Comparison of ENCODE assay signal across 9 cellular contexts in the genomic region with DNA sequence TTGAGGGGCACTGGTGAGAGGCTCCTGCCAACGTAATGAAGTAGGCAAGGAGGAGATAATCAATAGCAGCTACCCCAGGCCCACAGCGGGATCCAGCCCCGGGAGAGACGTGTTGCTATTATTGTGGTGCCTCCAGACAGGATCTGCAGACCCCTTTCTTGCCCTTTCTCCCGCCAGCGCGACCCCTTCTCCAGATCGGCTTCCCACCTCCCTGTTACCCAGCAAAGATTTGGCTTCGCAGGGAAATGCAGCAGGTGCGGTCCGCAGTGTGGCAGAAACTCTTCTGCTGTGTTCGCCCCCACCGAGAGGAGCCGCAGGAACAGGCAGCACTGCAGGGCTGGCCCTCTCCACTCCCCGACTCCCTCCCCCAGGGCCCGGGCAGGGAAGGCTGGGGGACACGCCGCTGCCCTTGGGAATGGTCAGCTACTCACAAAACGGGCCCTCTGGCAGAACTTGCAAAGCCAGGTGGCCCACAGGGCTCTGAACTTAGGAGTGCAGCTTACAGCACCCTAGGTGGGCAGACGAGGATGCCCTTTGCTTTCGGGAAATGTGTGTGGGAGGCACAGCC. TPM values are rescaled to one million over a fixed set of nuclear protein-coding genes. Genes with fewer than 3 reads are reported as not detected.
A peak's percentile ranks its signal among the peaks of the same experiment; 100 is the strongest.
DNase-seq lines count a peak whose midpoint lies in the region; ATAC-seq, FAIRE-seq and TF ChIP-seq lines count a peak whose summit lies in the region.
"Had no signal": no experiment of that assay in that cellular context is flagged by ENCODE, and none has a peak within 500 bp of the region (broad histone marks: within the 10 kb centered on the region; RNA-seq: fewer than 3 reads in every experiment).

No MANE protein-coding gene starts in this region.

- H3K9me2 ChIP-seq in neural cell (ENCODE audit: insufficient read depth, low read length): no peaks in the 10 kb centered on the region

- ATAC-seq in A549 (no peak), GM19351 (IDR thresholded peaks at IDR 0.05; ENCODE audit: unreplicated experiment) (no peak), left lobe of liver (no peak)

- H3K4me1 ChIP-seq in A549: no peaks in the 10 kb centered on the region
- peaks cover 4% of the 10 kb centered on the region for H3K4me1 ChIP-seq in HUES48 (ENCODE audit: control insufficient read depth, insufficient read depth, low read length)
- peaks cover 10% of the 10 kb centered on the region for H3K4me1 ChIP-seq in ectodermal cell (ENCODE audit: control insufficient read depth, insufficient read depth, low read length)

- H3K9me3 ChIP-seq in A549 (no peaks in the 10 kb centered on the region), HUES48 (ENCODE audit: control insufficient read depth, insufficient read depth, low read length) (no peaks in the 10 kb centered on the region), ectodermal cell (ENCODE audit: control insufficient read depth, low read length) (no peaks in the 10 kb centered on the region), neural cell (ENCODE audit: low read length) (no peaks in the 10 kb centered on the region)

- H3K9ac ChIP-seq in HUES48 (ENCODE audit: low read depth, low read length) (no peak overlapping the region), neural cell (ENCODE audit: low read length) (peak overlapping the region; percentile 79)

- TF ChIP-seq CTCF in A549 (IDR thresholded peaks at IDR 0.05) (no peak), neural cell (IDR thresholded peaks at IDR 0.05; ENCODE audit: poor library complexity, severe bottlenecking) (no peak)

- DNase-seq in A549 (ENCODE audit: low read depth in 1 of 2, low spot score in 1 of 2) (no peak), left lobe of liver (ENCODE audit: low spot score) (no peak), NCI-H1417 treated with DMSO at 0.1 percent for 48 hours (lab: John Stamatoyannopoulos, UW) (no peak), GM12891 (ENCODE audit: insufficient read length, low spot score) (no peak)
- DNase-seq: foreskin melanocyte had no signal

- no peaks in the 10 kb centered on the region for H3K79me2 ChIP-seq in neural cell (replicated peaks; ENCODE audit: insufficient read depth, low read length)

- FAIRE-seq in A549 (lab: Jason Lieb, UNC) (no peak), GM12891 (lab: Jason Lieb, UNC) (no peak)

- peaks cover 96% of the 10 kb centered on the region for H3K27me3 ChIP-seq in HUES48 (ENCODE audit: control insufficient read depth, insufficient read depth, low read length)
- peaks cover 78% of the 10 kb centered on the region for H3K27me3 ChIP-seq in ectodermal cell (ENCODE audit: control insufficient read depth, insufficient read depth, low read length, poor library complexity, severe bottlenecking)
- peaks cover 48% of the 10 kb centered on the region for H3K27me3 ChIP-seq in neural cell (ENCODE audit: insufficient read depth, low read depth, low read length)

- CTCF ChIA-PET in A549 (lab: Yijun Ruan, JAX): interaction anchor here (1.1 to 6.6 kb wide), 4 partner anchors 10 to 84 kb away, joined by 3 to 47 read pairs (median 6); no protein-coding TSS in a partner anchor

- no peak overlapping the region for H2AFZ ChIP-seq in neural cell (ENCODE audit: low read depth, low read length)

- no peaks in the 10 kb centered on the region for H4K20me1 ChIP-seq in neural cell (ENCODE audit: insufficient read depth)

- no peaks in the 10 kb centered on the region for H3F3A ChIP-seq in neural cell (ENCODE audit: insufficient read depth, low read length, poor library complexity, severe bottlenecking)

- TF ChIP-seq RAD21 in A549 (conservative IDR thresholded peaks at IDR 0.05 in 1 of 2, IDR thresholded peaks at IDR 0.05 in 1 of 2) (no peak), neural cell (conservative IDR thresholded peaks at IDR 0.05) (no peak)

- no peak for TF ChIP-seq POLR2A in A549 (IDR thresholded peaks at IDR 0.05; ENCODE audit: low read length)
- TF ChIP-seq POLR2A in GM12891 (IDR thresholded peaks at IDR 0.05; ENCODE audit: low read depth, low read length): no peak

- 24% methylated on average over 12 of the region's 21 CpGs for WGBS in A549 (ENCODE audit: missing lambda C conversion rate)
- WGBS in ectodermal cell, 2 experiments: 4 to 5% methylated on average over 21 of the region's 21 CpGs

- H3K4me2 ChIP-seq in A549: peak overlapping the region; percentile 100
- no peak overlapping the region for H3K4me2 ChIP-seq in neural cell (ENCODE audit: low read length)

- POLR2A ChIA-PET in A549 (lab: Yijun Ruan, JAX): no interaction called here

- H3K4me3 ChIP-seq in A549 (peak overlapping the region; percentile 56; the same call in 2 of the 3 replicates), HUES48 (ENCODE audit: low read depth, low read length) (peak overlapping the region; percentile 50), ectodermal cell (ENCODE audit: insufficient read depth, low read depth, low read length) (peak overlapping the region; percentile 13), neural cell (ENCODE audit: low read length) (peak overlapping the region; percentile 87)

- peak overlapping the region in 1 of 2 experiments; percentile 16; a peak in 2 of 6 replicates for H3K27ac ChIP-seq in A549
- no peak overlapping the region for H3K27ac ChIP-seq in HUES48 (ENCODE audit: low read depth, low read length)
- no peak overlapping the region for H3K27ac ChIP-seq in ectodermal cell (ENCODE audit: insufficient read depth, low read depth, low read length, poor library complexity, severe bottlenecking)
- no peak overlapping the region for H3K27ac ChIP-seq in neural cell (ENCODE audit: low read length)

- H3K36me3 ChIP-seq in HUES48 (ENCODE audit: control insufficient read depth, insufficient read depth, low read length) (no peaks in the 10 kb centered on the region), ectodermal cell (ENCODE audit: control insufficient read depth, insufficient read depth, low read length) (no peaks in the 10 kb centered on the region), neural cell (ENCODE audit: insufficient read depth, low read length) (no peaks in the 10 kb centered on the region)

- TF ChIP-seq EP300 in A549 (IDR thresholded peaks at IDR 0.05) (no peak), neural cell (conservative IDR thresholded peaks at IDR 0.05; ENCODE audit: poor library complexity, severe bottlenecking) (no peak)

TF ChIP-seq in A549, 52 proteins besides CTCF, POLR2A, EP300 and RAD21 (continues in another document):
- TF ChIP-seq GATA3 (IDR thresholded peaks at IDR 0.05; ENCODE audit: borderline replicate concordance) (no peak), CHD4 (IDR thresholded peaks at IDR 0.05; ENCODE audit: borderline replicate concordance) (no peak), HOXA7 (CRISPR knock-in tag; IDR thresholded peaks at IDR 0.05) (no peak), RNF2 (IDR thresholded peaks at IDR 0.05; ENCODE audit: borderline replicate concordance, low read depth) (no peak), HEYL (CRISPR knock-in tag; IDR thresholded peaks at IDR 0.05) (no peak)
- TF ChIP-seq, protein P1, sequence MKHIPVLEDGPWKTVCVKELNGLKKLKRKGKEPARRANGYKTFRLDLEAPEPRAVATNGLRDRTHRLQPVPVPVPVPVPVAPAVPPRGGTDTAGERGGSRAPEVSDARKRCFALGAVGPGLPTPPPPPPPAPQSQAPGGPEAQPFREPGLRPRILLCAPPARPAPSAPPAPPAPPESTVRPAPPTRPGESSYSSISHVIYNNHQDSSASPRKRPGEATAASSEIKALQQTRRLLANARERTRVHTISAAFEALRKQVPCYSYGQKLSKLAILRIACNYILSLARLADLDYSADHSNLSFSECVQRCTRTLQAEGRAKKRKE (CRISPR knock-in tag; IDR thresholded peaks at IDR 0.05; ENCODE audit: low read depth): no peak

TF ChIP-seq in neural cell, 6 proteins besides CTCF, POLR2A, EP300 and RAD21:
- TF ChIP-seq MXI1 (conservative IDR thresholded peaks at IDR 0.05; ENCODE audit: poor library complexity, severe bottlenecking): no peak
- TF ChIP-seq SMC3 (conservative IDR thresholded peaks at IDR 0.05; ENCODE audit: poor library complexity): no peak
- TF ChIP-seq TAF1 (IDR thresholded peaks at IDR 0.05; ENCODE audit: low read depth): no peak
- no peak for TF ChIP-seq EZH2 (IDR thresholded peaks at IDR 0.05; ENCODE audit: borderline replicate concordance, insufficient read depth, low read length, poor library complexity, severe bottlenecking)
- no peak for TF ChIP-seq POLR2AphosphoS5 (IDR thresholded peaks at IDR 0.05)

TF ChIP-seq in GM12891, 5 proteins besides CTCF, POLR2A, EP300 and RAD21:
- TF ChIP-seq SPI1 (IDR thresholded peaks at IDR 0.05; ENCODE audit: low read depth, low read length) (no peak), TAF1 (IDR thresholded peaks at IDR 0.05; ENCODE audit: low read depth, low read length) (no peak), POLR2AphosphoS5 (IDR thresholded peaks at IDR 0.05; ENCODE audit: low read depth, low read length) (no peak), PAX5 (IDR thresholded peaks at IDR 0.05; ENCODE audit: insufficient read depth, low read length, severe bottlenecking) (no peak), POU2F2 (IDR thresholded peaks at IDR 0.05; ENCODE audit: low read depth, low read length) (no peak)

RNA-seq across cellular contexts. Expression of gene KCNA2, which starts 1.6 kb away (rescaled TPM):
- polyA plus RNA-seq in A549 (2011; rRNA removed): 0.05 TPM in 2 replicates
- not detected in 2 replicates for polyA plus RNA-seq in A549 (2012; cell fraction: cytosol; rRNA removed)
- polyA plus RNA-seq in A549 (2012; cell fraction: nucleus; rRNA removed): not detected in 2 replicates
- polyA plus RNA-seq in A549 (2017; fragmentation: RNase III; extraction: RNeasy Plus Mini Kit Qiagen cat#74134 plus additional on column Dnase treatment): 0.03 to 0.05 TPM (median 0.04 TPM) in 3 replicates
- 0.04 and 0.10 TPM in 2 replicates for polyA minus RNA-seq in A549 (2011; rRNA and poly(A)+ RNA removed)
- polyA plus RNA-seq in ectodermal cell (2013, experiment 1 of 4): 0.80 TPM
- 0.98 TPM for polyA plus RNA-seq in ectodermal cell (2013, experiment 2 of 4)
- polyA plus RNA-seq in ectodermal cell (2013, experiment 3 of 4): 0.69 TPM
- 1.9 TPM for polyA plus RNA-seq in ectodermal cell (2013, experiment 4 of 4)
- 3.4 and 4.0 TPM in 2 replicates for polyA plus RNA-seq in neural cell
- polyA minus RNA-seq in neural cell: 7.3 and 8.7 TPM in 2 replicates
- 0.03 TPM for total RNA-seq in left lobe of liver
- polyA plus RNA-seq in GM12891 (2012; ENCODE audit: low read depth, missing spikeins): 0.10 TPM

Comparison
In these comparisons a context has a peak if more than half of its experiments do, and no peak if none do; other contexts are left out.
1. H3K4me3 ChIP-seq: peak in every context shown above with its lines; median percentile 87 in neural cell; 56 in A549; 50 in HUES48; 13 in ectodermal cell.